27 cellular contexts compared by ENCODE assay signal in genomic region chr3:157092219-157092618, GRCh38.
A peak's percentile ranks its signal among the peaks of the same experiment; 100 is the strongest.
DNase-seq lines count a peak whose midpoint lies in the region; ATAC-seq, FAIRE-seq and TF ChIP-seq lines count a peak whose summit lies in the region.
"Had no signal": no experiment of that assay in that cellular context is flagged by ENCODE, and none has a peak within 500 bp of the region (broad histone marks: within the 10 kb centered on the region; RNA-seq: fewer than 3 reads in every experiment).

No MANE protein-coding gene starts in this region.

- H2BK15ac ChIP-seq in IMR-90 (ENCODE audit: low read depth, low read length), result peak overlapping the region; percentile 66; the same call in 2 of the 3 replicates

- H2AFZ ChIP-seq in IMR-90 (replicated peaks; ENCODE audit: low read length, poor library complexity) (peak overlapping the region; percentile 24), osteoblast (ENCODE audit: low read length) (peak overlapping the region; percentile 0)
- H2AFZ ChIP-seq: neural progenitor cell had no signal

- POLR2A ChIA-PET in activated CD4-positive, alpha-beta memory T cell treated with anti-CD3 and anti-CD28 coated beads for 36 hours (lab: Charles Lee), result interaction anchor here (1.2 to 1.6 kb wide), 2 partner anchors 13 to 68 kb away, joined by 4 to 5 read pairs; partner anchors contain the start of gene CCNL1
- POLR2A ChIA-PET in activated CD4-positive, alpha-beta memory T cell treated with anti-CD3 and anti-CD28 coated beads, Interleukin-2, amount 10 ng/mL, durations not matched to agents 7 days and 5 days (lab: Charles Lee), result interaction anchor here (1.1 to 15.0 kb wide), 8 partner anchors 9 to 83 kb away, joined by 3 to 381 read pairs (median 4); no protein-coding TSS in a partner anchor
- POLR2A ChIA-PET in IMR-90 (lab: Charles Lee; ENCODE audit: unreplicated experiment), result no interaction called here
- POLR2A ChIA-PET in CD8-positive, alpha-beta memory T cell (lab: Charles Lee), result no interaction called here

- no CpG with 5 or more reads among the region's 5 CpGs for WGBS in IMR-90 (ENCODE audit: extremely low coverage in 2 of 2, insufficient read length in 1 of 2), 2 experiments

- peak overlapping the region; percentile 43 for H2BK20ac ChIP-seq in IMR-90 (ENCODE audit: low read depth, low read length)

- H3K36me3 ChIP-seq in IMR-90 (ENCODE audit: control insufficient read depth, insufficient read depth, low read length) (no peaks in the 10 kb centered on the region), osteoblast (ENCODE audit: insufficient read depth, low read length) (no peaks in the 10 kb centered on the region), kidney (ENCODE audit: control insufficient read depth in 1 of 2, insufficient read depth in 2 of 2, low read length in 2 of 2) (no peaks in the 10 kb centered on the region)
- H3K36me3 ChIP-seq in CD8-positive, alpha-beta memory T cell (ENCODE audit: insufficient read depth, low read length), result no peaks in the 10 kb centered on the region
- H3K36me3 ChIP-seq: ascending aorta, left lung, neural progenitor cell, prostate gland, SJCRH30 had no signal

- H2AK5ac ChIP-seq in IMR-90 (ENCODE audit: low read depth, low read length), result peak overlapping the region; percentile 80; the same call in 1 of the 2 replicates

- TF ChIP-seq POLR2A in IMR-90 (IDR thresholded peaks at IDR 0.05; ENCODE audit: low read depth, low read length), result no peak

- H2BK120ac ChIP-seq in IMR-90 (ENCODE audit: low read depth, low read length), result no peak overlapping the region

- DNase-seq in activated CD4-positive, alpha-beta memory T cell treated with anti-CD3 and anti-CD28 coated beads for 36 hours, result no peak
- DNase-seq in activated CD4-positive, alpha-beta memory T cell treated with anti-CD3 and anti-CD28 coated beads, Interleukin-2, amount 10 ng/mL, durations not matched to agents 7 days and 5 days, result no peak
- DNase-seq in IMR-90 (no peak), osteoblast (ENCODE audit: insufficient read length, low spot score, missing footprints) (no peak), kidney (no peak), NCI-H2196 (lab: John Stamatoyannopoulos, UW; ENCODE audit: unreplicated experiment) (no peak)
- DNase-seq in CD8-positive, alpha-beta memory T cell, result no peak
- DNase-seq: activated CD4-positive, CD25-positive, alpha-beta regulatory T cell treated with anti-CD3 and anti-CD28 coated beads, Interleukin-2, amount 50 U/mL, for 72 hours; COR-L47; DND-41; GOT3; left lung; NCI-H1694 treated with DMSO at 0.1 percent for 48 hours; NCI-H2171; NCI-H524 treated with DMSO at 0.1 percent for 48 hours; SJCRH30; stimulated activated CD8-positive, alpha-beta memory T cell treated with anti-CD3 and anti-CD28 coated beads, Interleukin-4, amount 100 ng/mL, for 48 hours; T-cell had no signal

- no peak overlapping the region for H3K4me3 Mint-ChIP-seq in activated CD4-positive, alpha-beta memory T cell treated with anti-CD3 and anti-CD28 coated beads for 36 hours
- no peak overlapping the region for H3K4me3 Mint-ChIP-seq in activated CD4-positive, alpha-beta memory T cell treated with anti-CD3 and anti-CD28 coated beads, Interleukin-2, amount 10 ng/mL, durations not matched to agents 7 days and 5 days
- H3K4me3 Mint-ChIP-seq in dendritic cell treated with granulocyte-macrophage colony-stimulating factor and Interleukin-4, amounts not matched to agents 40 ng/mL and 50 ng/mL, for 4 days, result no peak overlapping the region
- peak overlapping the region in 1 of 7 donors; percentile 11 for H3K4me3 Mint-ChIP-seq in CD8-positive, alpha-beta memory T cell
- H3K4me3 Mint-ChIP-seq: activated naive CD4-positive, alpha-beta T cell treated with anti-CD3 and anti-CD28 coated beads, Interleukin-2, amount 50 U/mL, for 24 hours; B cell; neural progenitor cell; T-cell had no signal

- H3K4ac ChIP-seq in IMR-90 (ENCODE audit: low read depth, low read length), result peak overlapping the region; percentile 33; the same call in 1 of the 2 replicates

- H2AK9ac ChIP-seq in IMR-90 (replicated peaks; ENCODE audit: low read depth, low read length, poor library complexity), result peak overlapping the region; percentile 34

- no peak for TF ChIP-seq RAD21 in IMR-90 (IDR thresholded peaks at IDR 0.05; ENCODE audit: low read length)

- no peaks in the 10 kb centered on the region for H3K27me3 Mint-ChIP-seq in activated CD4-positive, alpha-beta memory T cell treated with anti-CD3 and anti-CD28 coated beads for 36 hours
- H3K27me3 Mint-ChIP-seq in activated CD4-positive, alpha-beta memory T cell treated with anti-CD3 and anti-CD28 coated beads, Interleukin-2, amount 10 ng/mL, durations not matched to agents 7 days and 5 days, result no peaks in the 10 kb centered on the region
- H3K27me3 Mint-ChIP-seq in dendritic cell treated with granulocyte-macrophage colony-stimulating factor and Interleukin-4, amounts not matched to agents 40 ng/mL and 50 ng/mL, for 4 days, result peaks cover 13% of the 10 kb centered on the region
- H3K27me3 Mint-ChIP-seq in CD8-positive, alpha-beta memory T cell, result peaks cover 2 to 5% of the 10 kb centered on the region in 2 donors
- H3K27me3 Mint-ChIP-seq: activated naive CD4-positive, alpha-beta T cell treated with anti-CD3 and anti-CD28 coated beads, Interleukin-2, amount 50 U/mL, for 24 hours had no signal

- dilution Hi-C loops in IMR-90 (cut with HindIII; ENCODE audit: low sequenced_read_pairs, unreplicated experiment), result no loop called here

- CTCF ChIA-PET in activated CD4-positive, alpha-beta memory T cell treated with anti-CD3 and anti-CD28 coated beads for 36 hours (lab: Charles Lee), result interaction anchor here (1.1 to 2.1 kb wide), 3 partner anchors 10 to 45 kb away, joined by 5 to 17 read pairs (median 6); no protein-coding TSS in a partner anchor
- CTCF ChIA-PET in activated CD4-positive, alpha-beta memory T cell treated with anti-CD3 and anti-CD28 coated beads, Interleukin-2, amount 10 ng/mL, durations not matched to agents 7 days and 5 days (lab: Charles Lee), result interaction anchor here (0.6 to 7.5 kb wide), 4 partner anchors 10 to 83 kb away, joined by 3 to 84 read pairs (median 18); no protein-coding TSS in a partner anchor
- CTCF ChIA-PET in IMR-90 (lab: Yijun Ruan, JAX), result interaction anchor here (1.0 to 1.6 kb wide), 2 partner anchors 37 to 45 kb away, joined by 3 to 4 read pairs; no protein-coding TSS in a partner anchor
- CTCF ChIA-PET in CD8-positive, alpha-beta memory T cell (lab: Charles Lee), result interaction anchor here (1.1 to 1.3 kb wide), 3 partner anchors 9 to 39 kb away, joined by 3 to 4 read pairs (median 3); no protein-coding TSS in a partner anchor

- H3K27me3 ChIP-seq in IMR-90 (ENCODE audit: control insufficient read depth, insufficient read depth, low read length) (no peaks in the 10 kb centered on the region), osteoblast (ENCODE audit: insufficient read depth, low read length) (no peaks in the 10 kb centered on the region)
- no peaks in the 10 kb centered on the region for H3K27me3 ChIP-seq in CD8-positive, alpha-beta memory T cell (ENCODE audit: insufficient read depth, low read length, poor library complexity, severe bottlenecking)
- H3K27me3 ChIP-seq: ascending aorta, left lung, SJCRH30 had no signal

- no peaks in the 10 kb centered on the region for H3K36me3 Mint-ChIP-seq in activated CD4-positive, alpha-beta memory T cell treated with anti-CD3 and anti-CD28 coated beads for 36 hours
- peaks cover 8% of the 10 kb centered on the region for H3K36me3 Mint-ChIP-seq in activated CD4-positive, alpha-beta memory T cell treated with anti-CD3 and anti-CD28 coated beads, Interleukin-2, amount 10 ng/mL, durations not matched to agents 7 days and 5 days (ENCODE audit: low read depth)
- H3K36me3 Mint-ChIP-seq in dendritic cell treated with granulocyte-macrophage colony-stimulating factor and Interleukin-4, amounts not matched to agents 40 ng/mL and 50 ng/mL, for 4 days (ENCODE audit: low read depth), result no peaks in the 10 kb centered on the region
- H3K36me3 Mint-ChIP-seq in CD8-positive, alpha-beta memory T cell, result peaks cover 2 to 7% (median 4%) of the 10 kb centered on the region in 3 donors
- H3K36me3 Mint-ChIP-seq: activated naive CD4-positive, alpha-beta T cell treated with anti-CD3 and anti-CD28 coated beads, Interleukin-2, amount 50 U/mL, for 24 hours; neural progenitor cell; T-cell had no signal

- H3K4me3 ChIP-seq in IMR-90 (ENCODE audit: insufficient read depth, low read depth, low read length) (no peak overlapping the region), osteoblast (ENCODE audit: insufficient read depth, low read length) (no peak overlapping the region), kidney (ENCODE audit: low read length in 2 of 2) (no peak overlapping the region)
- H3K4me3 ChIP-seq in CD8-positive, alpha-beta memory T cell (ENCODE audit: low read length), result no peak overlapping the region
- H3K4me3 ChIP-seq: A549, ascending aorta, GM12878, left lung, neural progenitor cell, prostate gland, SJCRH30 had no signal

- no peak for ATAC-seq in IMR-90 (ENCODE audit: low read depth)
- ATAC-seq: A549, GM12878, left lung, Panc1, T-cell had no signal

- H4K20me1 ChIP-seq in IMR-90 (ENCODE audit: insufficient read depth, low read length) (no peaks in the 10 kb centered on the region; the same call in 1 of the 2 replicates), osteoblast (ENCODE audit: insufficient read depth, low read length) (no peaks in the 10 kb centered on the region)

- H3K9me3 Mint-ChIP-seq in activated CD4-positive, alpha-beta memory T cell treated with anti-CD3 and anti-CD28 coated beads for 36 hours, result no peaks in the 10 kb centered on the region
- H3K9me3 Mint-ChIP-seq in activated CD4-positive, alpha-beta memory T cell treated with anti-CD3 and anti-CD28 coated beads, Interleukin-2, amount 10 ng/mL, durations not matched to agents 7 days and 5 days, result no peaks in the 10 kb centered on the region
- no peaks in the 10 kb centered on the region for H3K9me3 Mint-ChIP-seq in dendritic cell treated with granulocyte-macrophage colony-stimulating factor and Interleukin-4, amounts not matched to agents 40 ng/mL and 50 ng/mL, for 4 days
- no peaks in the 10 kb centered on the region for H3K9me3 Mint-ChIP-seq in CD8-positive, alpha-beta memory T cell
- H3K9me3 Mint-ChIP-seq: activated naive CD4-positive, alpha-beta T cell treated with anti-CD3 and anti-CD28 coated beads, Interleukin-2, amount 50 U/mL, for 24 hours; neural progenitor cell; T-cell had no signal

- no peak overlapping the region for H3K23ac ChIP-seq in IMR-90 (ENCODE audit: low read depth, low read length)

- H3K4me2 ChIP-seq in IMR-90 (ENCODE audit: low read depth, low read length) (no peak overlapping the region), osteoblast (ENCODE audit: insufficient read depth, low read length) (peak overlapping the region; percentile 2)
- H3K4me2 ChIP-seq: A549, neural progenitor cell had no signal

- no peak overlapping the region for H3K9ac ChIP-seq in IMR-90 (ENCODE audit: low read depth, low read length)
- no peak overlapping the region for H3K9ac ChIP-seq in kidney (ENCODE audit: low read length in 2 of 2)
- H3K9ac ChIP-seq: neural progenitor cell had no signal

- peak overlapping the region; percentile 4 for H2BK5ac ChIP-seq in IMR-90 (ENCODE audit: low read depth, low read length, poor library complexity, severe bottlenecking)

- no peak overlapping the region for H3K14ac ChIP-seq in IMR-90 (replicated peaks; ENCODE audit: low read depth, low read length)

- no peak overlapping the region; the same call in 1 of the 2 replicates for H3K56ac ChIP-seq in IMR-90 (ENCODE audit: extremely low read depth, insufficient read depth, low read length)

- H3K27ac Mint-ChIP-seq in activated CD4-positive, alpha-beta memory T cell treated with anti-CD3 and anti-CD28 coated beads for 36 hours, result peak overlapping the region; percentile 25
- H3K27ac Mint-ChIP-seq in activated CD4-positive, alpha-beta memory T cell treated with anti-CD3 and anti-CD28 coated beads, Interleukin-2, amount 10 ng/mL, durations not matched to agents 7 days and 5 days, result no peak overlapping the region
- H3K27ac Mint-ChIP-seq in dendritic cell treated with granulocyte-macrophage colony-stimulating factor and Interleukin-4, amounts not matched to agents 40 ng/mL and 50 ng/mL, for 4 days, result peak overlapping the region; percentile 41
- H3K27ac Mint-ChIP-seq in CD8-positive, alpha-beta memory T cell, result peak overlapping the region in 3 of 8 donors; percentile 20 to 86 (median 55)
- H3K27ac Mint-ChIP-seq: activated naive CD4-positive, alpha-beta T cell treated with anti-CD3 and anti-CD28 coated beads, Interleukin-2, amount 50 U/mL, for 24 hours; B cell; neural progenitor cell had no signal

- TF ChIP-seq CTCF in IMR-90 (conservative IDR thresholded peaks at IDR 0.05; ENCODE audit: low read depth, low read length) (no peak), osteoblast (IDR thresholded peaks at IDR 0.05; ENCODE audit: extremely low read depth, low read depth, low read length) (no peak), kidney (IDR thresholded peaks at IDR 0.05; ENCODE audit: borderline replicate concordance, extremely low read depth, insufficient read depth) (no peak)

- H3K4me1 ChIP-seq in IMR-90 (ENCODE audit: control insufficient read depth, insufficient read depth, low read length) (peaks cover 30% of the 10 kb centered on the region), osteoblast (ENCODE audit: insufficient read depth, low read length) (peaks cover 28% of the 10 kb centered on the region), kidney (ENCODE audit: control insufficient read depth in 1 of 2, insufficient read depth in 1 of 2, low read depth in 1 of 2, low read length in 2 of 2) (peaks cover 19 to 20% of the 10 kb centered on the region in 2 donors)
- peaks cover 20% of the 10 kb centered on the region for H3K4me1 ChIP-seq in CD8-positive, alpha-beta memory T cell (ENCODE audit: insufficient read depth, low read length)

- H3K27ac ChIP-seq in IMR-90 (ENCODE audit: insufficient read depth, low read length), result no peak overlapping the region
- no peak overlapping the region for H3K27ac ChIP-seq in osteoblast (ENCODE audit: low read depth, low read length)
- H3K27ac ChIP-seq in CD8-positive, alpha-beta memory T cell (ENCODE audit: low read depth, low read length), result no peak overlapping the region
- H3K27ac ChIP-seq in kidney (ENCODE audit: low read depth in 2 of 2, low read length in 2 of 2), result no peak overlapping the region
- H3K27ac ChIP-seq: A549, left lung, neural progenitor cell, prostate gland, SJCRH30 had no signal

- BruUV-seq in IMR-90 (replicated peaks; lab: Mats Ljungman, UMichigan), result no TSS peak

- peak overlapping the region; percentile 54 for H4K91ac ChIP-seq in IMR-90 (ENCODE audit: insufficient read depth, low read depth, low read length)

- in situ Hi-C loops in IMR-90 (cut with MboI; ENCODE audit: low sequenced_read_pairs), result loop anchor here (5.0 kb wide), 1 partner anchor 35 kb away; no protein-coding TSS in a partner anchor

- H3K18ac ChIP-seq in IMR-90 (ENCODE audit: low read depth, low read length), result peak overlapping the region; percentile 44

- no peaks in the 10 kb centered on the region for H3K9me3 ChIP-seq in IMR-90 (ENCODE audit: control insufficient read depth, insufficient read depth, low read length)
- H3K9me3 ChIP-seq in osteoblast (ENCODE audit: low read depth, low read length), result no peaks in the 10 kb centered on the region
- no peaks in the 10 kb centered on the region for H3K9me3 ChIP-seq in CD8-positive, alpha-beta memory T cell (ENCODE audit: low read length)
- no peaks in the 10 kb centered on the region for H3K9me3 ChIP-seq in kidney (ENCODE audit: control insufficient read depth in 1 of 2, low read length in 2 of 2)
- H3K9me3 ChIP-seq: A549, ascending aorta, left lung, prostate gland, SJCRH30 had no signal

- H3K4me1 Mint-ChIP-seq in activated CD4-positive, alpha-beta memory T cell treated with anti-CD3 and anti-CD28 coated beads for 36 hours (ENCODE audit: low read depth), result peaks cover 51% of the 10 kb centered on the region
- peaks cover 69% of the 10 kb centered on the region for H3K4me1 Mint-ChIP-seq in activated CD4-positive, alpha-beta memory T cell treated with anti-CD3 and anti-CD28 coated beads, Interleukin-2, amount 10 ng/mL, durations not matched to agents 7 days and 5 days
- peaks cover 30% of the 10 kb centered on the region for H3K4me1 Mint-ChIP-seq in dendritic cell treated with granulocyte-macrophage colony-stimulating factor and Interleukin-4, amounts not matched to agents 40 ng/mL and 50 ng/mL, for 4 days (ENCODE audit: low read depth)
- peaks cover 25 to 38% (median 38%) of the 10 kb centered on the region in 3 donors for H3K4me1 Mint-ChIP-seq in CD8-positive, alpha-beta memory T cell

- H3K9me1 ChIP-seq in IMR-90 (ENCODE audit: insufficient read depth, low read length), result peaks cover 19% of the 10 kb centered on the region

- 0 out of 4 replicates have a peak, but pooled peaks cover 0 to 8% of the 10 kb centered on the region in 2 experiments for H3K79me1 ChIP-seq in IMR-90 (ENCODE audit: low read depth in 1 of 2, low read length in 2 of 2)

- no peaks in the 10 kb centered on the region for H3K79me2 ChIP-seq in osteoblast (ENCODE audit: insufficient read depth, low read length)

- H4K8ac ChIP-seq in IMR-90 (ENCODE audit: low read depth in 2 of 2, low read length in 2 of 2), result no peak overlapping the region

- peak overlapping the region; percentile 50; the same call in 1 of the 2 replicates for H4K5ac ChIP-seq in IMR-90 (ENCODE audit: low read depth, low read length)

- intact Hi-C loops in activated CD4-positive, alpha-beta memory T cell treated with anti-CD3 and anti-CD28 coated beads for 36 hours (cut with micrococcal nuclease), result no loop called here
- intact Hi-C loops in IMR-90 (cut with micrococcal nuclease), result no loop called here
- intact Hi-C loops in dendritic cell treated with granulocyte-macrophage colony-stimulating factor and Interleukin-4, amounts not matched to agents 40 ng/mL and 50 ng/mL, for 4 days (cut with micrococcal nuclease), result no loop called here
- intact Hi-C loops in kidney (cut with DNase I), result no loop called here

- no peak for FAIRE-seq in kidney (lab: Jason Lieb, UNC)
- FAIRE-seq: A549, GM12878 had no signal

Comparison
In these comparisons a context has a peak if more than half of its experiments do, and no peak if none do; other contexts are left out.
1. POLR2A ChIA-PET loops: an anchor here in activated CD4-positive, alpha-beta memory T cell treated with anti-CD3 and anti-CD28 coated beads for 36 hours (1.2 to 1.6 kb wide) and activated CD4-positive, alpha-beta memory T cell treated with anti-CD3 and anti-CD28 coated beads, Interleukin-2, amount 10 ng/mL, durations not matched to agents 7 days and 5 days (1.1 to 15.0 kb wide); none called in IMR-90 and CD8-positive, alpha-beta memory T cell.